ENCODE assay signal across 20 cellular contexts in the genomic region with DNA sequence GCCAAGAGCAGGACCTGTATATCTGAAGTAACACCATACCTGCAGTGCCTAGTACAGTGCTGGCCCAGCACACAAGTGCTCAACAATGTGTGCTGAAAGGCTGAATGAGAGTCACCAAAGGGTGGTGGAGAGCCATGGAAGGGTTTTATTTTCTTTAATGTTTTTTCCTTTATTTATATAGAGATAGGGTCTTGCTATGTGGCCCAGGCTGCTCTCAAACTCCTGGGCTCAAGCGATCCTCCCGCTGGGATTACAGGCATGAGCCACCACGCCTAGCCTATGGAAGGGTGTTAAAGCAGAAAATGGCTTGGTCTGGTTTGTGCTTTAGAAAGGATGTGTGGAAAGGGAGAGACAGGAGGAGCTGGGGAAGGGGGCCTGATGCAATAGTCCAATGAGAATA. TPM values are rescaled to one million over a fixed set of nuclear protein-coding genes. Genes with fewer than 3 reads are reported as not detected.
A peak's percentile ranks its signal among the peaks of the same experiment; 100 is the strongest.
DNase-seq lines count a peak whose midpoint lies in the region; ATAC-seq and TF ChIP-seq lines count a peak whose summit lies in the region.
"Had no signal": no experiment of that assay in that cellular context is flagged by ENCODE, and none has a peak within 500 bp of the region (broad histone marks: within the 10 kb centered on the region; RNA-seq: fewer than 3 reads in every experiment).

No MANE protein-coding gene starts in this region.

- H3K18ac ChIP-seq in H9 (ENCODE audit: insufficient read length, low read depth, low read length), result no peak overlapping the region

- no peak overlapping the region for H2BK15ac ChIP-seq in H9 (ENCODE audit: low read depth, low read length)

- H3K27ac Mint-ChIP-seq in H9, result no peak overlapping the region
- no peak overlapping the region for H3K27ac Mint-ChIP-seq in endodermal cell
- no peak overlapping the region for H3K27ac Mint-ChIP-seq in neural crest cell (ENCODE audit: unreplicated experiment)
- H3K27ac Mint-ChIP-seq: CD8-positive, alpha-beta T cell had no signal

- H3K27me3 Mint-ChIP-seq in H9 (ENCODE audit: low read depth), result peaks cover 26% of the 10 kb centered on the region
- peaks cover 22% of the 10 kb centered on the region for H3K27me3 Mint-ChIP-seq in endodermal cell (ENCODE audit: insufficient read depth)
- H3K27me3 Mint-ChIP-seq in neural crest cell (ENCODE audit: low read depth), result peaks cover 50% of the 10 kb centered on the region

- no peaks in the 10 kb centered on the region for H3K36me3 ChIP-seq in endodermal cell (ENCODE audit: control insufficient read depth, insufficient read depth, low read length)
- H3K36me3 ChIP-seq: Peyer's patch had no signal

- H3K9me3 ChIP-seq in H9 (ENCODE audit: control insufficient read depth, low read depth, low read length), result no peaks in the 10 kb centered on the region
- H3K9me3 ChIP-seq in endodermal cell (ENCODE audit: control insufficient read depth, low read length), result no peaks in the 10 kb centered on the region
- H3K9me3 ChIP-seq: Peyer's patch had no signal

- no peak overlapping the region for H2BK20ac ChIP-seq in H9 (ENCODE audit: low read depth, low read length, poor library complexity, severe bottlenecking)

- peaks cover 27 to 33% of the 10 kb centered on the region in 2 experiments for H3K4me1 Mint-ChIP-seq in H9
- peaks cover 26% of the 10 kb centered on the region for H3K4me1 Mint-ChIP-seq in endodermal cell
- peaks cover 22% of the 10 kb centered on the region for H3K4me1 Mint-ChIP-seq in neural crest cell

- no peaks in the 10 kb centered on the region for H3K9me3 Mint-ChIP-seq in H9
- H3K9me3 Mint-ChIP-seq in endodermal cell, result no peaks in the 10 kb centered on the region
- H3K9me3 Mint-ChIP-seq in neural crest cell, result no peaks in the 10 kb centered on the region
- H3K9me3 Mint-ChIP-seq: CD8-positive, alpha-beta T cell had no signal

- no peak overlapping the region for H2AK5ac ChIP-seq in H9 (ENCODE audit: insufficient read length, low read length)

- H3K36me3 Mint-ChIP-seq in H9 (ENCODE audit: insufficient read depth in 1 of 3, low read depth in 3 of 3) (no peaks in the 10 kb centered on the region; a peak in 1 of 7 replicates), endodermal cell (ENCODE audit: low read depth) (no peaks in the 10 kb centered on the region), neural crest cell (ENCODE audit: low read depth) (no peaks in the 10 kb centered on the region)
- H3K36me3 Mint-ChIP-seq: CD8-positive, alpha-beta T cell had no signal

- H3K27ac ChIP-seq in H9 (ENCODE audit: insufficient read length, low read depth, low read length) (no peak overlapping the region), endodermal cell (ENCODE audit: low read depth, low read length) (no peak overlapping the region)
- H3K27ac ChIP-seq: 22Rv1, GM23248, Peyer's patch had no signal

- H2BK5ac ChIP-seq in H9 (ENCODE audit: insufficient read length, low read length), result no peak overlapping the region

- DNase-seq in activated CD8-positive, alpha-beta memory T cell treated with anti-CD3 and anti-CD28 coated beads for 24 hours, result peak; percentile 38
- no peak for DNase-seq in activated CD8-positive, alpha-beta memory T cell treated with anti-CD3 and anti-CD28 coated beads, Interleukin-2, amount 50 U/mL, for 4 hours
- no peak for DNase-seq in H9
- no peak for DNase-seq in endodermal cell
- no peak for DNase-seq in neural crest cell (ENCODE audit: low read depth, low spot score)
- no peak for DNase-seq in NCI-H1930 (lab: John Stamatoyannopoulos, UW)
- DNase-seq in activated T-cell treated with anti-CD3 and anti-CD28 coated beads for 4 hours, result no peak
- DNase-seq: C1 segment of cervical spinal cord; CD8-positive, alpha-beta T cell; GM23248; IMR-90; MV-4-11; NCI-H1105 treated with DMSO at 0.1 percent for 48 hours; NCI-H2081 treated with DMSO at 0.1 percent for 48 hours; NCI-H2171 treated with DMSO at 0.1 percent for 48 hours; NCI-H446; Peyer's patch had no signal

- no peak overlapping the region for H3K4me3 ChIP-seq in endodermal cell (ENCODE audit: low read length)
- H3K4me3 ChIP-seq: GM23248, Peyer's patch had no signal

- no peak for ATAC-seq in HG02588 (IDR thresholded peaks at IDR 0.05; ENCODE audit: unreplicated experiment)
- ATAC-seq: CD8-positive, alpha-beta T cell had no signal

- H3K14ac ChIP-seq in H9 (ENCODE audit: insufficient read depth, low read length), result no peak overlapping the region

- no peak overlapping the region for H3K9ac ChIP-seq in H9 (ENCODE audit: extremely low read depth, insufficient read length, low read length)
- no peak overlapping the region for H3K9ac ChIP-seq in endodermal cell (ENCODE audit: extremely low read depth, low read length, poor library complexity, severe bottlenecking)
- H3K9ac ChIP-seq: GM23248 had no signal

- no peaks in the 10 kb centered on the region for H3K79me1 ChIP-seq in H9 (ENCODE audit: insufficient read depth, low read depth, low read length, poor library complexity, severe bottlenecking)

- H3K79me2 ChIP-seq in H9 (ENCODE audit: insufficient read depth, low read length), result no peaks in the 10 kb centered on the region

- no peaks in the 10 kb centered on the region for H4K20me1 ChIP-seq in H9 (ENCODE audit: control insufficient read depth, insufficient read depth, insufficient read length)

- H2AFZ ChIP-seq in H9 (ENCODE audit: low read length), result no peak overlapping the region
- H2AFZ ChIP-seq: GM23248 had no signal

- H3K23me2 ChIP-seq in H9 (ENCODE audit: insufficient read length, low read depth, low read length, poor library complexity, severe bottlenecking), result peaks cover 9% of the 10 kb centered on the region

- H3K27me3 ChIP-seq in H9 (ENCODE audit: insufficient read depth, low read length) (no peaks in the 10 kb centered on the region; the same call in 1 of the 2 replicates), endodermal cell (ENCODE audit: control insufficient read depth, insufficient read depth, low read length, poor library complexity, severe bottlenecking) (peaks cover 29% of the 10 kb centered on the region)

- H4K5ac ChIP-seq in H9 (ENCODE audit: insufficient read length, low read depth, low read length), result no peak overlapping the region

- no peak overlapping the region for H3K23ac ChIP-seq in H9 (ENCODE audit: insufficient read length, low read depth, low read length)

- no peak overlapping the region for H3T11ph ChIP-seq in H9 (ENCODE audit: low read length)

- no peak overlapping the region for H4K91ac ChIP-seq in H9 (ENCODE audit: insufficient read length, low read depth, low read length)

- H2BK120ac ChIP-seq in H9 (ENCODE audit: low read depth, low read length, poor library complexity, severe bottlenecking), result no peak overlapping the region

- no peak overlapping the region for H3K4ac ChIP-seq in H9 (ENCODE audit: low read depth, low read length)

- H2BK12ac ChIP-seq in H9 (ENCODE audit: insufficient read length, low read depth, low read length), result no peak overlapping the region

- TF ChIP-seq CTCF in H9 (conservative IDR thresholded peaks at IDR 0.05), result no peak
- no peak for TF ChIP-seq CTCF in endodermal cell (conservative IDR thresholded peaks at IDR 0.05)
- no peak for TF ChIP-seq CTCF in neural crest cell (conservative IDR thresholded peaks at IDR 0.05)

- H3K4me2 ChIP-seq in H9 (ENCODE audit: insufficient read depth, insufficient read length, low read length), result no peak overlapping the region

- H3K4me3 Mint-ChIP-seq in H9, result peak overlapping the region; percentile 63 to 64; a peak in 4 of 5 replicates
- peak overlapping the region; percentile 50 for H3K4me3 Mint-ChIP-seq in endodermal cell
- H3K4me3 Mint-ChIP-seq in neural crest cell, result peak overlapping the region; percentile 21
- H3K4me3 Mint-ChIP-seq: CD8-positive, alpha-beta T cell had no signal

- H3K4me1 ChIP-seq in H9 (ENCODE audit: insufficient read depth, low read length) (no peaks in the 10 kb centered on the region), endodermal cell (ENCODE audit: control insufficient read depth, insufficient read depth, low read length) (peaks cover 4% of the 10 kb centered on the region)

- WGBS in H9 (ENCODE audit: extremely low coverage, insufficient read length, low lambda C conversion rate), result no CpG with 5 or more reads among the region's 3 CpGs
- 87 to 89% methylated on average over 3 of the region's 3 CpGs for WGBS in endodermal cell (ENCODE audit: insufficient coverage in 1 of 2, insufficient read length in 1 of 2), 2 experiments

- H4K8ac ChIP-seq in H9 (replicated peaks; ENCODE audit: insufficient read length, low read depth, low read length), result no peak overlapping the region

- H3K56ac ChIP-seq in H9 (ENCODE audit: insufficient read length, low read depth, low read length), result no peak overlapping the region

RNA-seq across cellular contexts. Expression of a gene that starts 13.3 kb away (rescaled TPM):
- total RNA-seq in H9 (2021), result 7.7 and 9.1 TPM in 2 replicates
- total RNA-seq in endodermal cell, result 10 to 100 TPM; 12.8 to 20.7 TPM
- polyA plus RNA-seq in endodermal cell (2013, experiment 1 of 2), result 2.1 TPM
- 4.3 TPM for polyA plus RNA-seq in endodermal cell (2013, experiment 2 of 2)
- total RNA-seq in neural crest cell, result 1.6 and 1.7 TPM in 2 replicates
- total RNA-seq: CD8-positive, alpha-beta T cell; GM23248; OCI-LY7 had no signal
